Comparison of ENCODE assay signal across 14 cellular contexts in genomic region chr10:11326919-11327318, GRCh38.
DNase-seq lines count a peak whose midpoint lies in the region; ATAC-seq and TF ChIP-seq lines count a peak whose summit lies in the region.
"Had no signal": no experiment of that assay in that cellular context is flagged by ENCODE, and none has a peak within 500 bp of the region (broad histone marks: within the 10 kb centered on the region; RNA-seq: fewer than 3 reads in every experiment).

No MANE protein-coding gene starts in this region.

- CTCF ChIA-PET in activated naive CD4-positive, alpha-beta T cell treated with anti-CD3 and anti-CD28 coated beads for 36 hours (lab: Charles Lee): no interaction called here
- CTCF ChIA-PET in activated CD4-positive, alpha-beta memory T cell treated with anti-CD3 and anti-CD28 coated beads, Interleukin-2, amount 10 ng/mL, durations not matched to agents 7 days and 5 days (lab: Charles Lee): no interaction called here

- H3K36me3 Mint-ChIP-seq in activated naive CD4-positive, alpha-beta T cell treated with anti-CD3 and anti-CD28 coated beads for 36 hours (ENCODE audit: low read depth): peaks cover 36% of the 10 kb centered on the region
- peaks cover 93% of the 10 kb centered on the region for H3K36me3 Mint-ChIP-seq in activated CD4-positive, alpha-beta memory T cell treated with anti-CD3 and anti-CD28 coated beads, Interleukin-2, amount 10 ng/mL, durations not matched to agents 7 days and 5 days (ENCODE audit: low read depth)
- H3K36me3 Mint-ChIP-seq in glutamatergic neuron (ENCODE audit: unreplicated experiment): no peaks in the 10 kb centered on the region
- H3K36me3 Mint-ChIP-seq in stimulated activated naive B cell treated with anti-CD40 and anti-IgM and Interleukin-4, amounts not matched to agents 10 μg/mL and 1 μg/mL and 100 μg/mL, for 72 hours: peaks cover 50 to 79% of the 10 kb centered on the region in 2 donors

- H3K4me1 Mint-ChIP-seq in activated naive CD4-positive, alpha-beta T cell treated with anti-CD3 and anti-CD28 coated beads for 36 hours (ENCODE audit: low read depth): peaks cover 55% of the 10 kb centered on the region
- H3K4me1 Mint-ChIP-seq in activated CD4-positive, alpha-beta memory T cell treated with anti-CD3 and anti-CD28 coated beads, Interleukin-2, amount 10 ng/mL, durations not matched to agents 7 days and 5 days: peaks cover 21% of the 10 kb centered on the region
- peaks cover 21% of the 10 kb centered on the region for H3K4me1 Mint-ChIP-seq in glutamatergic neuron (ENCODE audit: low read depth, unreplicated experiment)
- peaks cover 33 to 45% of the 10 kb centered on the region in 2 donors for H3K4me1 Mint-ChIP-seq in stimulated activated naive B cell treated with anti-CD40 and anti-IgM and Interleukin-4, amounts not matched to agents 10 μg/mL and 1 μg/mL and 100 μg/mL, for 72 hours

- H3K4me3 Mint-ChIP-seq in activated naive CD4-positive, alpha-beta T cell treated with anti-CD3 and anti-CD28 coated beads for 36 hours: no peak overlapping the region
- no peak overlapping the region for H3K4me3 Mint-ChIP-seq in activated CD4-positive, alpha-beta memory T cell treated with anti-CD3 and anti-CD28 coated beads, Interleukin-2, amount 10 ng/mL, durations not matched to agents 7 days and 5 days
- H3K4me3 Mint-ChIP-seq in glutamatergic neuron (ENCODE audit: unreplicated experiment): no peak overlapping the region
- H3K4me3 Mint-ChIP-seq in stimulated activated naive B cell treated with anti-CD40 and anti-IgM and Interleukin-4, amounts not matched to agents 10 μg/mL and 1 μg/mL and 100 μg/mL, for 72 hours: no peak overlapping the region

- intact Hi-C loops in activated naive CD4-positive, alpha-beta T cell treated with anti-CD3 and anti-CD28 coated beads for 36 hours (cut with micrococcal nuclease): loop anchor here (10.0 kb wide), 1 partner anchor 798 kb away; the partner anchor contains the start of gene SEC61A2

- peak overlapping the region; percentile 68 for H3K27ac Mint-ChIP-seq in activated naive CD4-positive, alpha-beta T cell treated with anti-CD3 and anti-CD28 coated beads for 36 hours
- H3K27ac Mint-ChIP-seq in activated CD4-positive, alpha-beta memory T cell treated with anti-CD3 and anti-CD28 coated beads, Interleukin-2, amount 10 ng/mL, durations not matched to agents 7 days and 5 days: peak overlapping the region; percentile 33
- peak overlapping the region; percentile 33 for H3K27ac Mint-ChIP-seq in glutamatergic neuron (ENCODE audit: unreplicated experiment)
- peak overlapping the region; percentile 84 for H3K27ac Mint-ChIP-seq in stimulated activated naive B cell treated with anti-CD40 and anti-IgM and Interleukin-4, amounts not matched to agents 10 μg/mL and 1 μg/mL and 100 μg/mL, for 72 hours

- no peak for TF ChIP-seq CTCF in glutamatergic neuron (IDR thresholded peaks at IDR 0.05; ENCODE audit: partially characterized antibody, unreplicated experiment)

- no peaks in the 10 kb centered on the region for H3K27me3 Mint-ChIP-seq in activated naive CD4-positive, alpha-beta T cell treated with anti-CD3 and anti-CD28 coated beads for 36 hours (ENCODE audit: low read depth)
- no peaks in the 10 kb centered on the region for H3K27me3 Mint-ChIP-seq in activated CD4-positive, alpha-beta memory T cell treated with anti-CD3 and anti-CD28 coated beads, Interleukin-2, amount 10 ng/mL, durations not matched to agents 7 days and 5 days
- peaks cover 2% of the 10 kb centered on the region for H3K27me3 Mint-ChIP-seq in glutamatergic neuron (ENCODE audit: unreplicated experiment)
- H3K27me3 Mint-ChIP-seq in stimulated activated naive B cell treated with anti-CD40 and anti-IgM and Interleukin-4, amounts not matched to agents 10 μg/mL and 1 μg/mL and 100 μg/mL, for 72 hours: no peaks in the 10 kb centered on the region

- ATAC-seq in stimulated activated naive B cell treated with anti-CD40 and anti-IgM and Interleukin-4, amounts not matched to agents 10 μg/mL and 1 μg/mL and 100 μg/mL, for 72 hours (replicated peaks): no peak
- no peak for ATAC-seq in HG02973 (IDR thresholded peaks at IDR 0.05; ENCODE audit: unreplicated experiment)
- ATAC-seq in HG02798 (IDR thresholded peaks at IDR 0.05; ENCODE audit: poor library complexity, unreplicated experiment): no peak

- no peaks in the 10 kb centered on the region for H3K9me3 Mint-ChIP-seq in activated naive CD4-positive, alpha-beta T cell treated with anti-CD3 and anti-CD28 coated beads for 36 hours
- H3K9me3 Mint-ChIP-seq in activated CD4-positive, alpha-beta memory T cell treated with anti-CD3 and anti-CD28 coated beads, Interleukin-2, amount 10 ng/mL, durations not matched to agents 7 days and 5 days: no peaks in the 10 kb centered on the region
- peaks cover 5% of the 10 kb centered on the region for H3K9me3 Mint-ChIP-seq in glutamatergic neuron (ENCODE audit: unreplicated experiment)
- H3K9me3 Mint-ChIP-seq in stimulated activated naive B cell treated with anti-CD40 and anti-IgM and Interleukin-4, amounts not matched to agents 10 μg/mL and 1 μg/mL and 100 μg/mL, for 72 hours: no peaks in the 10 kb centered on the region

- POLR2A ChIA-PET in activated CD4-positive, alpha-beta memory T cell treated with anti-CD3 and anti-CD28 coated beads, Interleukin-2, amount 10 ng/mL, durations not matched to agents 7 days and 5 days (lab: Charles Lee): interaction anchor here (1.9 to 3.9 kb wide), 2 partner anchors 8 to 11 kb away, joined by 7 to 18 read pairs; no protein-coding TSS in a partner anchor

- DNase-seq in activated naive CD4-positive, alpha-beta T cell treated with anti-CD3 and anti-CD28 coated beads for 36 hours: no peak
- DNase-seq in activated naive CD4-positive, alpha-beta T cell (lab: John Stamatoyannopoulos, UW): no peak
- DNase-seq in activated CD4-positive, alpha-beta memory T cell treated with anti-CD3 and anti-CD28 coated beads, Interleukin-2, amount 10 ng/mL, durations not matched to agents 7 days and 5 days: no peak
- no peak for DNase-seq in glutamatergic neuron
- DNase-seq in stimulated activated naive B cell treated with anti-CD40 and anti-IgM and Interleukin-4, amounts not matched to agents 10 μg/mL and 1 μg/mL and 100 μg/mL, for 72 hours: no peak
- DNase-seq in HCEC 1CT: no peak
- DNase-seq: mesenchymal stem cell; MG63; NCI-H446 treated with DMSO at 0.1 percent for 48 hours; stimulated activated CD4-positive, alpha-beta T cell treated with anti-CD3 and anti-CD28 coated beads, Interleukin-15, amount 100 ng/mL, for 24 hours; SW 1271; WERI-Rb-1 had no signal

Comparison
In these comparisons a context has a peak if more than half of its experiments do, and no peak if none do; other contexts are left out.
1. H3K27ac Mint-ChIP-seq: peak in every context shown above with its lines; median percentile 84 in stimulated activated naive B cell treated with anti-CD40 and anti-IgM and Interleukin-4, amounts not matched to agents 10 μg/mL and 1 μg/mL and 100 μg/mL, for 72 hours; 68 in activated naive CD4-positive, alpha-beta T cell treated with anti-CD3 and anti-CD28 coated beads for 36 hours; 33 in activated CD4-positive, alpha-beta memory T cell treated with anti-CD3 and anti-CD28 coated beads, Interleukin-2, amount 10 ng/mL, durations not matched to agents 7 days and 5 days; 33 in glutamatergic neuron.